ENCODE assay signal across 16 cellular contexts in the genomic region with DNA sequence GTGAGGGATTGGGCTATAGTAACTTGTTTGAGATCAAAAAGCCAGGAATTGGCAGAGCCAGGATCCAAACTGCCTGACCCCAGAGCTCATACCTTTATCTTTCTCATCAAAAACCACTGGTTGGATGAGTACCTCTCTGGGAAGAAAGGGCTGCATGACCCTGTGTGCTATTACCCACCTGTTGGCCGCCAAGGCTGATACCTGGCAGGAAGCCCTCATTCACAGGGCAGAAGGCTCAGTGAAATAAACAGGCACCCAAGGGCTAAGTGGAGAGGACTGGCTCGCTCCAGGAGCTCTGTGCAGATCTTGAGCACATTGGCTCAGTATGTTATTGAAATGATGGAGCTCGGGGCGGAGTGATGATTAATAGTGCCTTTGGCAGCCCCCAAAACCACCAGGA.
"Had no signal": no experiment of that assay in that cellular context is flagged by ENCODE, and none has a peak within 500 bp of the region (broad histone marks: within the 10 kb centered on the region; RNA-seq: fewer than 3 reads in every experiment).

No MANE protein-coding gene starts in this region.

- H3K36me3 ChIP-seq: ascending aorta, left lung, transverse colon, vagina had no signal

- H3K27me3 ChIP-seq: ascending aorta, dorsolateral prefrontal cortex, left lung, transverse colon, vagina had no signal

- H3K9me3 ChIP-seq: ascending aorta, left lung, mucosa of descending colon, transverse colon, vagina had no signal

- H3K4me1 ChIP-seq: ascending aorta, vagina had no signal

- FAIRE-seq: bronchial epithelial cell, endometrium had no signal

- H3K27ac ChIP-seq: ascending aorta, left lung, transverse colon, vagina had no signal

- H3K4me3 ChIP-seq: ascending aorta, left lung, mucosa of descending colon, transverse colon, vagina had no signal

- DNase-seq: activated CD4-positive, alpha-beta T cell treated with anti-CD3 and anti-CD28 coated beads, Interleukin-2, amount 10 ng/mL, durations not matched to agents 7 days and 5 days; activated naive CD4-positive, alpha-beta T cell treated with Interleukin-2 at 50 U/mL for 16 hours; activated T-cell treated with anti-CD3 and anti-CD28 coated beads for 4 hours; dorsolateral prefrontal cortex; islet precursor cell; left lung; mucosa of descending colon; naive thymus-derived CD8-positive, alpha-beta T cell; retina; stimulated activated naive CD4-positive, alpha-beta T cell; T-helper 9 cell; transverse colon had no signal
